ENCODE assay signal across 20 cellular contexts in the genomic region with DNA sequence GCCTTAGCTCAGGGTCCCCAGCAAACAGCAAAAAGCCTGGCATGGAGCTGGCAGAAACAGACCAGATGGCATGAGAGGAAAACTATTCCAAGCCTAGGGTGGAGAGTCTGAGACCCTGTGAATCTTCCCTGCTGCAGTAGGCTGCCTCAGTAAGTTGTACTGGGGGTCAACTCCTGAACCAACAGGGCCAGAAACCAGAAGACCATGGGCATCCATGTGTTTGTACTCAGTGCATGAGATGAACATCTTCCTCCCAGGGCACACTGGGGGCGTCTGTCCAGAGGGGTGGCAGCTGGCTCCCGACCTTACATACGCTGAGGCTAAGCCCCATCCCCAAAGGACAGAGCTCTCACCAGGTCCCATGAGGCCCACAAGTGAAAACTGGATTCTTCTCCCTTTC.
"Had no signal": no experiment of that assay in that cellular context is flagged by ENCODE, and none has a peak within 500 bp of the region (broad histone marks: within the 10 kb centered on the region; RNA-seq: fewer than 3 reads in every experiment).

No MANE protein-coding gene starts in this region.

- H3K4me1 ChIP-seq: left lung, right atrium auricular region, upper lobe of left lung had no signal

- H3K27me3 ChIP-seq: hepatocyte, left lung, neutrophil, right atrium auricular region, upper lobe of left lung had no signal

- H3K4me2 ChIP-seq: hepatocyte had no signal

- H3K9me3 Mint-ChIP-seq: activated CD4-positive, alpha-beta memory T cell treated with anti-CD3 and anti-CD28 coated beads for 36 hours; activated T-cell treated with anti-CD3 and anti-CD28 coated beads, Interleukin-2, amount 50 U/mL, for 24 hours; naive B cell had no signal

- H2AFZ ChIP-seq: hepatocyte had no signal

- FAIRE-seq: astrocyte, bronchial epithelial cell, endometrium, keratinocyte, small intestine had no signal

- H3K36me3 Mint-ChIP-seq: activated CD4-positive, alpha-beta memory T cell treated with anti-CD3 and anti-CD28 coated beads for 36 hours; naive B cell had no signal

- H3K79me2 ChIP-seq: hepatocyte had no signal

- ATAC-seq: activated CD4-positive, alpha-beta T cell treated with anti-CD3 and anti-CD28 coated beads for 36 hours; left lung had no signal

- H3K27ac ChIP-seq: hepatocyte, left lung, neutrophil, right atrium auricular region, upper lobe of left lung had no signal

- H3K27ac Mint-ChIP-seq: activated CD4-positive, alpha-beta memory T cell treated with anti-CD3 and anti-CD28 coated beads for 36 hours; activated CD4-positive, alpha-beta T cell treated with anti-CD3 and anti-CD28 coated beads for 36 hours; activated T-cell treated with anti-CD3 and anti-CD28 coated beads, Interleukin-2, amount 50 U/mL, for 24 hours; naive B cell; progenitor cell of endocrine pancreas had no signal

- DNase-seq: activated CD4-positive, alpha-beta memory T cell treated with anti-CD3 and anti-CD28 coated beads for 36 hours; activated CD4-positive, alpha-beta T cell treated with anti-CD3 and anti-CD28 coated beads for 36 hours; activated naive CD4-positive, alpha-beta T cell treated with anti-CD3 and anti-CD28 coated beads, Interleukin-2, amount 50 U/mL, for 16 hours; activated T-cell treated with anti-CD3 and anti-CD28 coated beads, Interleukin-2, amount 50 U/mL, for 24 hours; left lung; mammary epithelial cell; naive B cell; small intestine; stimulated activated CD4-positive, alpha-beta T cell treated with anti-CD3 and anti-CD28 coated beads, Interleukin-4, amount 100 ng/mL, for 4 hours; stimulated activated CD8-positive, alpha-beta memory T cell treated with anti-CD3 and anti-CD28 coated beads, Interleukin-4, amount 100 ng/mL, for 48 hours; stimulated activated naive CD4-positive, alpha-beta T cell treated with Interleukin-2 at 50 U/mL for 16 hours had no signal

- H3K4me3 ChIP-seq: hepatocyte, left lung, right atrium auricular region, upper lobe of left lung had no signal

- H3K27me3 Mint-ChIP-seq: activated CD4-positive, alpha-beta T cell treated with anti-CD3 and anti-CD28 coated beads for 36 hours; activated T-cell treated with anti-CD3 and anti-CD28 coated beads, Interleukin-2, amount 50 U/mL, for 24 hours; progenitor cell of endocrine pancreas had no signal

- H3K4me3 Mint-ChIP-seq: activated CD4-positive, alpha-beta memory T cell treated with anti-CD3 and anti-CD28 coated beads for 36 hours; activated CD4-positive, alpha-beta T cell treated with anti-CD3 and anti-CD28 coated beads for 36 hours; activated T-cell treated with anti-CD3 and anti-CD28 coated beads, Interleukin-2, amount 50 U/mL, for 24 hours; naive B cell had no signal

- H3K36me3 ChIP-seq: left lung, neutrophil, right atrium auricular region, upper lobe of left lung had no signal

- H3K9me3 ChIP-seq: left lung, neutrophil, right atrium auricular region, upper lobe of left lung had no signal

- H3K4me1 Mint-ChIP-seq: naive B cell had no signal
